In the genomic region with DNA sequence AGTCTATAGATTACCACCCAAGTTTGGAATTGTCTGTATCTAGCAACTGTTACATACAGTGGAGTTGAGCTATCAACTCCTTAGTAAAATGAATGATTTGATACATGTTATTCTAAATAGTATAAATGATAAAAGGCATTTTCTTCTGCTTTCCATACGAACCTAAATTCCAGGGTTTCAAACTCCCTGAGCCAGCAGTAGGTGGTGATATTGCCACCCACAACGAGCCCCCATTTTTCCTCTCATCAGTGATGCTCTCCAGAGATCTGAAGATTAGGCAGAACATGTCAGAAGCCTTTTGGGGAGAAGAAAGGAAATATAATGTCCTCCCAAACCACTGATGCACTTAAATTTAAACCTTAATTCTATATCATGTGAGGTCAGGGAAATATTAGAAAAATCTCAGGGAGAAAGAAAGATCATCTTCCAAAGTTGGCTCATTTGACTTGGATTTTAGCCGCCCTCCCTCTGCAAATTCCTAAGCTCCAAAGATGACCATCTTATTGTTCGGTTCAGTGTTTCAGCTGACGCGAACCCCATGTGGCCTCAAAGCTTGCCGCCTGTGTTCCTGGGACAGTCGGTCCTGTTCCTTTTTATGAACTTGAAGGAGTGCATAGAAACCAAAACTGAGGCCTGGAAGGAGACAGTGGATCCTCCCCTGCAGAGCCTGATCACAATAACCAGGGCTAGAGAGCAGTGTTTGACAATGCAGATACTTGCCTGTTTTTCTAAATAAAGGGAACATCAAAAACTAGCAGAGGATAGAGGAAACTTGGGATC, we compare ENCODE assay signal across 8 cellular contexts. TPM values are rescaled to one million over a fixed set of nuclear protein-coding genes. Genes with fewer than 3 reads are reported as not detected.
DNase-seq lines count a peak whose midpoint lies in the region; ATAC-seq and TF ChIP-seq lines count a peak whose summit lies in the region.
"Had no signal": no experiment of that assay in that cellular context is flagged by ENCODE, and none has a peak within 500 bp of the region (broad histone marks: within the 10 kb centered on the region; RNA-seq: fewer than 3 reads in every experiment).

No MANE protein-coding gene starts in this region.

- H3K27ac Mint-ChIP-seq in GM23338 = no peak overlapping the region

- 82% methylated on average over 8 of the region's 8 CpGs for WGBS in smooth muscle cell (ENCODE audit: low lambda C conversion rate)

- H3K9ac ChIP-seq in smooth muscle cell (ENCODE audit: low read depth) = no peak overlapping the region

- H3K36me3 ChIP-seq in GM23338 (ENCODE audit: insufficient read depth) (peaks cover 3% of the 10 kb centered on the region; the same call in 1 of the 2 replicates), smooth muscle cell (ENCODE audit: low read depth) (no peaks in the 10 kb centered on the region)

- H3K36me3 Mint-ChIP-seq in GM23338 (ENCODE audit: low read depth) = no peaks in the 10 kb centered on the region

- no peak overlapping the region for H2AFZ ChIP-seq in GM23338
- no peak overlapping the region for H2AFZ ChIP-seq in smooth muscle cell (ENCODE audit: low read depth)

- H3F3A ChIP-seq in GM23338 (replicated peaks; ENCODE audit: low read depth) (peaks cover 17% of the 10 kb centered on the region; the same call in 1 of the 2 replicates), smooth muscle cell (ENCODE audit: low read depth) (peaks cover 7% of the 10 kb centered on the region)

- H3K4me3 Mint-ChIP-seq in GM23338 = no peak overlapping the region; the same call in 2 of the 3 replicates

- H3K27ac ChIP-seq in GM23338 (ENCODE audit: low read depth) (no peak overlapping the region), smooth muscle cell (ENCODE audit: low read depth) (no peak overlapping the region)

- peaks cover 35% of the 10 kb centered on the region for H3K4me1 Mint-ChIP-seq in GM23338

- peaks cover 34% of the 10 kb centered on the region for H3K4me1 ChIP-seq in GM23338 (ENCODE audit: insufficient read depth)
- H3K4me1 ChIP-seq in smooth muscle cell (ENCODE audit: low read depth) = peaks cover 23% of the 10 kb centered on the region

- TF ChIP-seq CTCF in GM23338 (conservative IDR thresholded peaks at IDR 0.05; ENCODE audit: low read depth in 2 of 2) (peak; percentile 40 to 54), fibroblast of pulmonary artery (IDR thresholded peaks at IDR 0.05; ENCODE audit: low read length, missing control alignments) (peak; percentile 51), smooth muscle cell (IDR thresholded peaks at IDR 0.05; ENCODE audit: borderline replicate concordance, insufficient read depth, poor library complexity, severe bottlenecking) (peak; percentile 26)

- H3K4me3 ChIP-seq in GM23338 = no peak overlapping the region
- H3K4me3 ChIP-seq in fibroblast of pulmonary artery (replicated peaks; ENCODE audit: low read depth, low read length) = peak overlapping the region; percentile 80
- H3K4me3 ChIP-seq in smooth muscle cell = no peak overlapping the region

- H4K20me1 ChIP-seq in GM23338 (replicated peaks; ENCODE audit: insufficient read depth) = 0 out of 2 replicates have a peak, but pooled peaks cover 5% of the 10 kb centered on the region
- no peaks in the 10 kb centered on the region for H4K20me1 ChIP-seq in smooth muscle cell (ENCODE audit: low read depth)

- H3K4me2 ChIP-seq in GM23338 = peak overlapping the region; percentile 40; the same call in 1 of the 2 replicates
- H3K4me2 ChIP-seq in smooth muscle cell = no peak overlapping the region

- in situ Hi-C loops in SK-MEL-5 (cut with HindIII; ENCODE audit: low pct_unique_long_range_greater_than_20kb, low sequenced_read_pairs) = no loop called here

- H3K9me3 ChIP-seq in smooth muscle cell (replicated peaks; ENCODE audit: low read depth) = no peaks in the 10 kb centered on the region

- H3K27me3 ChIP-seq in GM23338 (ENCODE audit: insufficient read depth) (peaks cover 62% of the 10 kb centered on the region), smooth muscle cell (ENCODE audit: low read depth) (peaks cover 42% of the 10 kb centered on the region)

- H3K79me2 ChIP-seq in GM23338 (replicated peaks; ENCODE audit: insufficient read depth) (no peaks in the 10 kb centered on the region; the same call in 1 of the 2 replicates), smooth muscle cell (ENCODE audit: low read depth) (no peaks in the 10 kb centered on the region)

- H3K9me2 ChIP-seq in GM23338 (ENCODE audit: insufficient read depth) = no peaks in the 10 kb centered on the region

- intact Hi-C loops in posterior vena cava (cut with DNase I) = loop anchor here (5.0 to 10.0 kb wide), 2 partner anchors 43 to 150 kb away; no protein-coding TSS in a partner anchor

- DNase-seq in GM23338 (ENCODE audit: low spot score) = no peak
- peak; percentile 49 for DNase-seq in SK-MEL-5 (ENCODE audit: low read depth, low spot score)
- peak; percentile 68 for DNase-seq in fibroblast of pulmonary artery (ENCODE audit: low read depth)
- no peak for DNase-seq in smooth muscle cell (lab: John Stamatoyannopoulos, UW; ENCODE audit: unreplicated experiment)
- no peak for DNase-seq in posterior vena cava (ENCODE audit: low spot score)
- no peak for DNase-seq in D341Med (ENCODE audit: low spot score)
- no peak for DNase-seq in amniotic stem cell (lab: John Stamatoyannopoulos, UW)
- DNase-seq: cortex of kidney had no signal

- no peak for ATAC-seq in GM23338

- peaks cover 42% of the 10 kb centered on the region for H3K27me3 Mint-ChIP-seq in GM23338 (ENCODE audit: insufficient read depth, low read depth, poor library complexity)

- H3K9me3 Mint-ChIP-seq in GM23338 = no peaks in the 10 kb centered on the region

TF ChIP-seq in GM23338, 12 proteins besides CTCF, POLR2A, EP300 and RAD21:
- TF ChIP-seq EZH2 (IDR thresholded peaks at IDR 0.05; ENCODE audit: low read depth, unreplicated experiment) (no peak), STAT1 (IDR thresholded peaks at IDR 0.05; ENCODE audit: unreplicated experiment) (no peak), NANOG (IDR thresholded peaks at IDR 0.05; ENCODE audit: borderline replicate concordance) (no peak)

RNA-seq across cellular contexts. Expression of a gene that starts 2.3 kb away (rescaled TPM):
- 3.8 and 6.9 TPM in 2 replicates for total RNA-seq in GM23338 (2014; rRNA removed; shearing (Covaris generic))
- polyA plus RNA-seq in GM23338 (2016; fragmentation: Nextera tagmentation; extraction: Ambion mirVana) = 3.9 and 4.6 TPM in 2 replicates
- 1.1 and 5.0 TPM in 2 replicates for total RNA-seq in SK-MEL-5 (2014; rRNA removed; shearing (Covaris generic))
- polyA plus RNA-seq in SK-MEL-5 (2015; cell fraction: cytosol; rRNA removed) = 3.1 and 3.2 TPM in 2 replicates
- 1.8 and 4.6 TPM in 2 replicates for polyA plus RNA-seq in SK-MEL-5 (2015; cell fraction: nucleus; rRNA removed)
- total RNA-seq in smooth muscle cell = 3.7 and 4.1 TPM in 2 replicates
- 1.7 and 1.9 TPM in 2 replicates for polyA plus RNA-seq in smooth muscle cell
- total RNA-seq in posterior vena cava = 10 to 100 TPM; 39.2 to 53.5 TPM

RNA-seq across cellular contexts. Expression of a gene that starts 22.0 kb away (rescaled TPM):
- total RNA-seq in GM23338 (2014; rRNA removed; shearing (Covaris generic)) = 42.2 and 44.1 TPM in 2 replicates
- polyA plus RNA-seq in GM23338 (2016; fragmentation: Nextera tagmentation; extraction: Ambion mirVana) (6.8 and 7.7 TPM in 2 replicates), smooth muscle cell (2.8 and 3.0 TPM in 2 replicates)
- 33.7 and 34.2 TPM in 2 replicates for total RNA-seq in SK-MEL-5 (2014; rRNA removed; shearing (Covaris generic))
- polyA plus RNA-seq in SK-MEL-5 (2015; cell fraction: cytosol; rRNA removed) = 29.9 and 40.6 TPM in 2 replicates
- 23.1 and 28.9 TPM in 2 replicates for polyA plus RNA-seq in SK-MEL-5 (2015; cell fraction: nucleus; rRNA removed)
- total RNA-seq in smooth muscle cell (5.8 and 6.2 TPM in 2 replicates), posterior vena cava (10 to 100 TPM; 14.1 to 17.6 TPM)

Comparison
In these comparisons a context has a peak if more than half of its experiments do, and no peak if none do; other contexts are left out.
1. DNase-seq: peak in SK-MEL-5 (single experiment) and fibroblast of pulmonary artery (single experiment); none in GM23338 (single experiment), smooth muscle cell (single experiment), posterior vena cava (single experiment), D341Med (single experiment) and amniotic stem cell (single experiment).
2. Peak in every context shown above with its lines, with median percentiles within 50 percentile points of each other: CTCF ChIP-seq.